In genomic region chr1:164625004-164625617, GRCh38 we compare ENCODE assay signal across 11 cellular contexts.
DNase-seq lines count a peak whose midpoint lies in the region; ATAC-seq, FAIRE-seq and TF ChIP-seq lines count a peak whose summit lies in the region.
"Had no signal": no experiment of that assay in that cellular context is flagged by ENCODE, and none has a peak within 500 bp of the region (broad histone marks: within the 10 kb centered on the region; RNA-seq: fewer than 3 reads in every experiment).

No MANE protein-coding gene starts in this region.

- ATAC-seq in GM18502 (IDR thresholded peaks at IDR 0.05; ENCODE audit: poor library complexity, unreplicated experiment): no peak

- CTCF ChIA-PET in AG04450 (lab: Charles Lee): interaction anchor here (0.6 to 2.2 kb wide), 18 partner anchors 8 to 858 kb away, joined by 3 to 14 read pairs (median 4); partner anchors contain the start of gene PBX1

- H3K27me3 Mint-ChIP-seq in astrocyte (ENCODE audit: low read depth, unreplicated experiment): no peaks in the 10 kb centered on the region

- no peak overlapping the region for H3K27ac Mint-ChIP-seq in astrocyte (ENCODE audit: unreplicated experiment)

- H3K79me2 ChIP-seq in astrocyte (ENCODE audit: insufficient read depth, low read length): peaks cover under 1% of the 10 kb centered on the region
- no peaks in the 10 kb centered on the region for H3K79me2 ChIP-seq in keratinocyte (ENCODE audit: control insufficient read depth, insufficient read depth, low read length)

- peaks cover 2% of the 10 kb centered on the region for H3K36me3 Mint-ChIP-seq in astrocyte (ENCODE audit: low read depth, unreplicated experiment)

- H3K36me3 ChIP-seq in astrocyte (ENCODE audit: insufficient read depth, low read length) (no peaks in the 10 kb centered on the region), keratinocyte (ENCODE audit: control insufficient read depth in 2 of 2, extremely low read depth in 1 of 2, insufficient read depth in 2 of 2, low read length in 2 of 2) (no peaks in the 10 kb centered on the region)
- H3K36me3 ChIP-seq: ascending aorta had no signal

- no peaks in the 10 kb centered on the region for H3K9me3 ChIP-seq in AG04450 (ENCODE audit: control insufficient read depth, insufficient read depth, low read length)
- H3K9me3 ChIP-seq in astrocyte (ENCODE audit: insufficient read depth, low read depth, low read length): no peaks in the 10 kb centered on the region
- H3K9me3 ChIP-seq in keratinocyte (ENCODE audit: control insufficient read depth, low read depth, low read length): no peaks in the 10 kb centered on the region
- H3K9me3 ChIP-seq: ascending aorta had no signal

- H3K4me1 Mint-ChIP-seq in astrocyte (ENCODE audit: low read depth, unreplicated experiment): peaks cover 7% of the 10 kb centered on the region

- H2AFZ ChIP-seq in astrocyte (ENCODE audit: low read depth, low read length): no peak overlapping the region
- H2AFZ ChIP-seq in keratinocyte (ENCODE audit: control insufficient read depth, low read length): peak overlapping the region; percentile 71

- H3K4me3 Mint-ChIP-seq in astrocyte (ENCODE audit: unreplicated experiment): no peak overlapping the region

- H3K4me2 ChIP-seq in astrocyte (ENCODE audit: low read length) (no peak overlapping the region), keratinocyte (ENCODE audit: control insufficient read depth, extremely low read depth, insufficient read depth, low read depth, low read length) (no peak overlapping the region)

- H3K9me3 Mint-ChIP-seq in astrocyte (ENCODE audit: unreplicated experiment): no peaks in the 10 kb centered on the region

- H3K9ac ChIP-seq in astrocyte (ENCODE audit: low read length) (no peak overlapping the region), keratinocyte (ENCODE audit: control insufficient read depth, extremely low read depth, insufficient read depth, low read length) (no peak overlapping the region)

- H3K4me3 ChIP-seq in AG04450 (ENCODE audit: low read depth, low read length): no peak overlapping the region
- H3K4me3 ChIP-seq in astrocyte (ENCODE audit: insufficient read depth, low read depth, low read length): no peak overlapping the region
- no peak overlapping the region for H3K4me3 ChIP-seq in keratinocyte (ENCODE audit: control insufficient read depth in 2 of 3, extremely low read depth in 1 of 3, insufficient read depth in 2 of 3, low read depth in 1 of 3, low read length in 3 of 3)
- H3K4me3 ChIP-seq: ascending aorta had no signal

- no peaks in the 10 kb centered on the region for H3K9me1 ChIP-seq in keratinocyte (ENCODE audit: control insufficient read depth, extremely low read depth, insufficient read depth, low read length)

- POLR2A ChIA-PET in AG04450 (lab: Yijun Ruan, JAX): interaction anchor here (1.3 kb wide), 1 partner anchor 48 kb away, joined by 3 read pairs; no protein-coding TSS in a partner anchor

- H4K20me1 ChIP-seq in astrocyte (ENCODE audit: insufficient read depth, low read length) (peaks cover 13% of the 10 kb centered on the region), keratinocyte (ENCODE audit: control insufficient read depth, extremely low read depth, insufficient read depth, low read length) (no peaks in the 10 kb centered on the region)

- TF ChIP-seq CTCF in AG04450 (IDR thresholded peaks at IDR 0.05; ENCODE audit: low read depth, low read length) (peak; percentile 49), astrocyte (IDR thresholded peaks at IDR 0.05; ENCODE audit: insufficient read depth, low read depth, low read length) (peak; percentile 53), keratinocyte (optimal IDR thresholded peaks at IDR 0.05 in 1 of 3, IDR thresholded peaks at IDR 0.05 in 1 of 3, conservative IDR thresholded peaks at IDR 0.05 in 1 of 3; ENCODE audit: extremely low read depth in 1 of 3, insufficient read depth in 2 of 3, low read length in 3 of 3) (peak in 2 of 3 experiments; percentile 29 to 45)

- H3K27ac ChIP-seq in AG04450 (ENCODE audit: low read depth, low read length) (no peak overlapping the region), astrocyte (ENCODE audit: low read depth, low read length) (no peak overlapping the region), keratinocyte (ENCODE audit: control insufficient read depth, insufficient read depth, low read length) (no peak overlapping the region)
- H3K27ac ChIP-seq: ascending aorta had no signal

- no peaks in the 10 kb centered on the region for H3K27me3 ChIP-seq in AG04450 (ENCODE audit: control insufficient read depth, insufficient read depth, low read length)
- H3K27me3 ChIP-seq in astrocyte (ENCODE audit: insufficient read depth, low read length): no peaks in the 10 kb centered on the region
- H3K27me3 ChIP-seq in keratinocyte (ENCODE audit: control insufficient read depth, extremely low read depth, insufficient read depth, low read length): no peaks in the 10 kb centered on the region
- H3K27me3 ChIP-seq: ascending aorta had no signal

- H3K4me1 ChIP-seq in astrocyte (ENCODE audit: insufficient read depth, low read length) (no peaks in the 10 kb centered on the region), keratinocyte (ENCODE audit: control insufficient read depth, extremely low read depth, insufficient read depth, low read length) (no peaks in the 10 kb centered on the region)

- dilution Hi-C loops in keratinocyte (cut with MboI; ENCODE audit: extremely low pct_ligation_motif_present, low sequenced_read_pairs): no loop called here

- FAIRE-seq in astrocyte (lab: Jason Lieb, UNC): no peak
- no peak for FAIRE-seq in keratinocyte (lab: Jason Lieb, UNC)

- DNase-seq in AG04450 (ENCODE audit: low read depth, low spot score) (no peak), HCEC 1CT (peak; percentile 28), astrocyte (ENCODE audit: low read depth) (no peak), keratinocyte (ENCODE audit: low read depth, low spot score) (no peak), HUDEP-2 (lab: John Stamatoyannopoulos, UW; ENCODE audit: unreplicated experiment in 76 of 76) (no peak), NCI-H187 treated with DMSO at 0.1 percent for 48 hours (lab: John Stamatoyannopoulos, UW) (no peak)
- no peak for DNase-seq in activated CD4-positive, alpha-beta T cell treated with anti-CD3 and anti-CD28 coated beads for 4 hours
- DNase-seq: stimulated activated CD4-positive, alpha-beta T cell treated with anti-CD3 and anti-CD28 coated beads, Interleukin-4, amount 100 ng/mL, for 1 hour; T-helper 1 cell had no signal
